ENCODE assay signal across 1 cellular context in the genomic region with DNA sequence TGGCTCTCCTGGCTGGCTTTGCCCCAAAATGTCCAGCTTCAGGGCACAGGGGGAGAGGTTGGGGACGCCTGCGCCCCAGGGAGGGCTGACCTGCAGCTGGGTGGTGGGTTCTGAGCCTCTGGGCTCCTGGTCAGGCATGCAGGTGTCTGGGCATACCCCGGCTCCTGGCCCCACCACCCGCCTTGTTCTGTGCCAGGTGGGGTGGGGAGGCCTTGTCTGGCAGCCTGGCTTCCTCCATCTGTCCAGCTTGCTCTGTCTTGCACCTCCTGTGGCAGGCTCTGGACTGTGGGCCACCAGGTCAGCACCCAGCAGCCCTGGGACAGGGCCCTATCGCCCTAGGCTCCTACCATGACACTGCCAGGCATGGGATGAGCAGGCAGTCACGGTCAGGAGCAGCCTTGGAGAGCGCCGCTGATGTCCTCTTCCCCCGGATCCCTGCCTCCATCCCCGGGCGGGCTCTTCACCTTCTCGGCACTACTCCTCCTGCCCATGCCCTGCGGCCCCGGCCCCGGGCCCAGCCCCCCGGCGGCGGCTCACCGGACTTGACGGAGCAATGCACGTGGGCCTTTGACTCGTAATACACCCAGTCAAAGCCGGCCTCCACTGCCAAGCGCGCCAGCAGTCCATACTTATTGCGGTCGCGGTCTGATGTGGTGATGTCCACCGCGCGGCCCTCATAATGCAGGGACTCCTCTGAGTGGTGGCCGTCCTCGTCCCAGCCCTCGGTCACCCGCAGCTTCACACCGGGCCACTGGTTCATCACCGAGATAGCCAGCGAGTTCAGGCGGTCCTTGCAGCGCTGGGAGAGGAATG.
A peak's percentile ranks its signal among the peaks of the same experiment; 100 is the strongest.
TF ChIP-seq lines count a peak whose summit lies in the region.

No MANE protein-coding gene starts in this region.

TF ChIP-seq in H1, 55 proteins besides CTCF, POLR2A, EP300 and RAD21:
- no peak for TF ChIP-seq EGR1 (IDR thresholded peaks at IDR 0.05; ENCODE audit: borderline replicate concordance, low read depth, low read length)
- TF ChIP-seq CEBPB (IDR thresholded peaks at IDR 0.05; ENCODE audit: low read depth, low read length), result no peak
- no peak for TF ChIP-seq KDM4A (IDR thresholded peaks at IDR 0.05; ENCODE audit: low read depth, low read length, severe bottlenecking)
- peak; percentile 87 for TF ChIP-seq SAP30 (IDR thresholded peaks at IDR 0.05; ENCODE audit: insufficient read depth, insufficient replicate concordance, low read length)
- peak; percentile 21; the same call in 1 of the 2 replicates for TF ChIP-seq CREB1 (IDR thresholded peaks at IDR 0.05)
- TF ChIP-seq CHD1 (IDR thresholded peaks at IDR 0.05; ENCODE audit: low read depth, low read length), result no peak
- no peak for TF ChIP-seq YY1 (IDR thresholded peaks at IDR 0.05; ENCODE audit: low read depth, low read length)
- peak; percentile 37 for TF ChIP-seq EZH2 (IDR thresholded peaks at IDR 0.05; ENCODE audit: low read depth, low read length, severe bottlenecking)
- peak; percentile 59; the same call in 1 of the 2 replicates for TF ChIP-seq MAX (IDR thresholded peaks at IDR 0.05)
- TF ChIP-seq, protein P1, sequence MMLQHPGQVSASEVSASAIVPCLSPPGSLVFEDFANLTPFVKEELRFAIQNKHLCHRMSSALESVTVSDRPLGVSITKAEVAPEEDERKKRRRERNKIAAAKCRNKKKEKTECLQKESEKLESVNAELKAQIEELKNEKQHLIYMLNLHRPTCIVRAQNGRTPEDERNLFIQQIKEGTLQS (IDR thresholded peaks at IDR 0.05; ENCODE audit: insufficient read depth, low read depth, low read length), result no peak
- TF ChIP-seq JUND (IDR thresholded peaks at IDR 0.05; ENCODE audit: low read length), result no peak
- TF ChIP-seq SIN3A (conservative IDR thresholded peaks at IDR 0.05 in 1 of 2, IDR thresholded peaks at IDR 0.05 in 1 of 2; ENCODE audit: low read depth in 1 of 2, low read length in 2 of 2), result peak in 1 of 2 experiments; percentile 80; a peak in 3 of 4 replicates
- TF ChIP-seq SUZ12 (IDR thresholded peaks at IDR 0.05; ENCODE audit: low read length), result peak; percentile 68
- TF ChIP-seq CHD2 (IDR thresholded peaks at IDR 0.05; ENCODE audit: low read length), result no peak
- no peak for TF ChIP-seq HDAC6 (IDR thresholded peaks at IDR 0.05; ENCODE audit: low read depth, low read length)
